Comparison of ENCODE assay signal across 23 cellular contexts in the genomic region with DNA sequence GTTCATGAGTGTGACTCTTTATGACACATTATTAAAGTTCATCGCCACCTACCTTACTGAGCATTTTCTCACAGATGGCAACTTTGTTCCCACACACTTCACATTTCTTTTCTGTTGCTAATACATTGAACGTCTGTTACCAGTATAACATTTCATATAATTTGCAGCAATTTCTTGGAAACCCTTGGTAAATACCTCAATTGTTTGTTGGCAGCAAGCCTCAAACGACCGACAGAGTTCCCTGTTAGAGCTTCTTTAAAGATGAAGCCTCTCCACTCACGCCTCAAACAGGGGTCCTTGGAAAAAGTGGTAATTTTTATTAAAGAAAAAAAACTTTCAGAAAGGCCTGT. TPM values are rescaled to one million over a fixed set of nuclear protein-coding genes. Genes with fewer than 3 reads are reported as not detected.
DNase-seq lines count a peak whose midpoint lies in the region; ATAC-seq and TF ChIP-seq lines count a peak whose summit lies in the region.
"Had no signal": no experiment of that assay in that cellular context is flagged by ENCODE, and none has a peak within 500 bp of the region (broad histone marks: within the 10 kb centered on the region; RNA-seq: fewer than 3 reads in every experiment).

No MANE protein-coding gene starts in this region.

- no TSS peak for BruUV-seq in A673 (replicated peaks; lab: Mats Ljungman, UMichigan)

- H3K36me3 ChIP-seq in A673 (ENCODE audit: insufficient read depth, low read length, poor library complexity, severe bottlenecking): no peaks in the 10 kb centered on the region
- H3K36me3 ChIP-seq: adrenal gland, gastroesophageal sphincter, transverse colon had no signal

- no peaks in the 10 kb centered on the region for H3K9me3 Mint-ChIP-seq in CD4-positive, alpha-beta T cell
- H3K9me3 Mint-ChIP-seq: activated T-cell treated with anti-CD3 and anti-CD28 coated beads, Interleukin-2, amount 50 U/mL, for 4 hours; memory B cell; nephron progenitor cell had no signal

- H3K27me3 Mint-ChIP-seq in CD4-positive, alpha-beta T cell: peaks cover 17% of the 10 kb centered on the region

- TF ChIP-seq CTCF in AG10803 (conservative IDR thresholded peaks at IDR 0.05; ENCODE audit: low read length) (no peak), A673 (conservative IDR thresholded peaks at IDR 0.05; ENCODE audit: low read depth, low read length) (no peak)
- no peak for TF ChIP-seq CTCF in CD4-positive, alpha-beta T cell (IDR thresholded peaks at IDR 0.05)

- intact Hi-C loops in CD4-positive, alpha-beta T cell (cut with DNase I, micrococcal nuclease): loop anchor here (5.0 to 10.0 kb wide), 3 partner anchors 628 to 1330 kb away; a partner anchor contains a TSS
- intact Hi-C loops in A673 (cut with micrococcal nuclease; ENCODE audit: unreplicated experiment): loop anchor here (10.0 kb wide), 2 partner anchors 340 to 620 kb away; a partner anchor contains a TSS

- POLR2A ChIA-PET in CD4-positive, alpha-beta T cell (lab: Charles Lee): no interaction called here
- POLR2A ChIA-PET in A673 (lab: Charles Lee; ENCODE audit: low non-redundant PET): no interaction called here

- H3K36me3 Mint-ChIP-seq in CD4-positive, alpha-beta T cell (ENCODE audit: low read depth): peaks cover 11% of the 10 kb centered on the region
- H3K36me3 Mint-ChIP-seq: memory B cell had no signal

- ATAC-seq in CD4-positive, alpha-beta T cell (ENCODE audit: poor library complexity): no peak
- ATAC-seq: activated T-cell treated with anti-CD3 and anti-CD28 coated beads, Interleukin-2, amount 50 U/mL, for 4 hours; body of pancreas; gastroesophageal sphincter; left lobe of liver had no signal

- no peaks in the 10 kb centered on the region for H3K9me3 ChIP-seq in CD4-positive, alpha-beta T cell (ENCODE audit: control insufficient read depth, low read length)
- H3K9me3 ChIP-seq in A673 (ENCODE audit: low read depth, low read length, poor library complexity, severe bottlenecking): no peaks in the 10 kb centered on the region
- H3K9me3 ChIP-seq: adrenal gland, body of pancreas, gastroesophageal sphincter, transverse colon had no signal

- no peak overlapping the region for H3K27ac Mint-ChIP-seq in CD4-positive, alpha-beta T cell
- H3K27ac Mint-ChIP-seq: memory B cell, nephron progenitor cell had no signal

- H3K4me1 ChIP-seq in A673 (ENCODE audit: insufficient read depth, low read length, poor library complexity, severe bottlenecking): peaks cover 4% of the 10 kb centered on the region

- DNase-seq in AG10803 (ENCODE audit: low read depth): peak; percentile 49
- DNase-seq in CD4-positive, alpha-beta T cell: no peak
- DNase-seq in NCI-H69 (lab: John Stamatoyannopoulos, UW): peak; percentile 51
- peak; percentile 34 for DNase-seq in fibroblast of gingiva (ENCODE audit: low read depth)
- no peak for DNase-seq in Kasumi-1 (lab: John Stamatoyannopoulos, UW)
- no peak for DNase-seq in A673 (ENCODE audit: low spot score)
- no peak for DNase-seq in iPS-NIHi7 (ENCODE audit: extremely low spot score)
- DNase-seq: activated CD4-positive, alpha-beta T cell treated with anti-CD3 and anti-CD28 coated beads for 48 hours; activated gamma-delta T cell; activated T-cell treated with anti-CD3 and anti-CD28 coated beads, Interleukin-2, amount 50 U/mL, for 4 hours; C1 segment of cervical spinal cord; cerebellar nuclear complex; HCEC 1CT; NCI-H1694 treated with DMSO at 0.1 percent for 48 hours; nephron progenitor cell; SIG-M5; stimulated activated CD4-positive, alpha-beta T cell treated with anti-CD3 and anti-CD28 coated beads, Interleukin-15, amount 100 ng/mL, for 24 hours; transverse colon had no signal

- CTCF ChIA-PET in CD4-positive, alpha-beta T cell (lab: Charles Lee): no interaction called here
- CTCF ChIA-PET in A673 (lab: Charles Lee): interaction anchor here (1.3 kb wide), 1 partner anchor 225 kb away, joined by 4 read pairs; no protein-coding TSS in a partner anchor

- H3K4me3 Mint-ChIP-seq in CD4-positive, alpha-beta T cell: peak overlapping the region; percentile 25
- H3K4me3 Mint-ChIP-seq: activated T-cell treated with anti-CD3 and anti-CD28 coated beads, Interleukin-2, amount 50 U/mL, for 4 hours; memory B cell; nephron progenitor cell had no signal

- H3K4me3 ChIP-seq in AG10803 (ENCODE audit: low read length) (no peak overlapping the region), A673 (ENCODE audit: low read depth, low read length, poor library complexity, severe bottlenecking) (no peak overlapping the region)
- H3K4me3 ChIP-seq: adrenal gland, body of pancreas, gastroesophageal sphincter, transverse colon had no signal

- H3K27ac ChIP-seq in CD4-positive, alpha-beta T cell (ENCODE audit: low read depth, low read length): no peak overlapping the region
- no peak overlapping the region for H3K27ac ChIP-seq in A673 (ENCODE audit: low read depth, low read length, poor library complexity, severe bottlenecking)
- H3K27ac ChIP-seq: body of pancreas, gastroesophageal sphincter, transverse colon had no signal

- peaks cover 23% of the 10 kb centered on the region for H3K4me1 Mint-ChIP-seq in CD4-positive, alpha-beta T cell (ENCODE audit: low read depth)

- H3K27me3 ChIP-seq in CD4-positive, alpha-beta T cell (ENCODE audit: control insufficient read depth, insufficient read depth, low read length): peaks cover 5% of the 10 kb centered on the region
- no peaks in the 10 kb centered on the region for H3K27me3 ChIP-seq in A673 (replicated peaks; ENCODE audit: insufficient read depth, low read depth, low read length, poor library complexity)
- H3K27me3 ChIP-seq: adrenal gland, body of pancreas, gastroesophageal sphincter, transverse colon had no signal

RNA-seq across cellular contexts. Expression of a gene that starts 3.2 kb away (rescaled TPM):
- 1 to 10 TPM; 5.8 to 6.7 TPM for total RNA-seq in CD4-positive, alpha-beta T cell
- 47.0 and 48.3 TPM in 2 replicates for total RNA-seq in A673 (2021)

RNA-seq across cellular contexts. Expression of a gene that starts 22.2 kb away (rescaled TPM):
- 10 to 100 TPM; 41.7 to 48.5 TPM for total RNA-seq in CD4-positive, alpha-beta T cell
- total RNA-seq in A673 (2021): 40.1 and 40.6 TPM in 2 replicates

RNA-seq across cellular contexts. Expression of a gene that starts 40.0 kb away (rescaled TPM):
- 100 to 1,000 TPM; 214 to 222 TPM for total RNA-seq in CD4-positive, alpha-beta T cell
- 192 and 206 TPM in 2 replicates for total RNA-seq in A673 (2021)

Comparison
In these comparisons a context has a peak if more than half of its experiments do, and no peak if none do; other contexts are left out.
1. DNase-seq: peak in AG10803 (single experiment), NCI-H69 (single experiment) and fibroblast of gingiva (single experiment); none in CD4-positive, alpha-beta T cell (0 of 10), Kasumi-1 (0 of 2), A673 (single experiment) and iPS-NIHi7 (single experiment).